Comparison of ENCODE assay signal across 21 cellular contexts in genomic region chr1:206439205-206439604, GRCh38.
"Had no signal": no experiment of that assay in that cellular context is flagged by ENCODE, and none has a peak within 500 bp of the region (broad histone marks: within the 10 kb centered on the region; RNA-seq: fewer than 3 reads in every experiment).

No MANE protein-coding gene starts in this region.

- DNase-seq: effector CD4-positive, alpha-beta T cell; endodermal cell; foreskin melanocyte; head of caudate nucleus; kidney; left cardiac atrium; left ventricle myocardium inferior; mesenchymal stem cell; midbrain; occipital lobe; psoas muscle; retina; right lobe of liver; stimulated activated CD4-positive, alpha-beta T cell treated with anti-CD3 and anti-CD28 coated beads, Interleukin-4, amount 100 ng/mL, for 1 hour; stimulated activated CD8-positive, alpha-beta memory T cell treated with anti-CD3 and anti-CD28 coated beads, Interleukin-4, amount 100 ng/mL, for 48 hours; tibial artery; upper lobe of right lung had no signal

- H3K9me3 Mint-ChIP-seq: endodermal cell; natural killer cell treated with Interleukin-12 subunit alpha and Interleukin-12 subunit beta and Interleukin-15 and Interleukin-18, amount 100 ng/mL, for 72 hours; neural progenitor cell; stimulated activated effector memory CD8-positive, alpha-beta T cell treated with anti-CD3 and anti-CD28 coated beads, Interleukin-12 subunit alpha, Interleukin-12 subunit beta, amount 100 ng/mL, for 72 hours; stimulated activated naive CD8-positive, alpha-beta T cell treated with anti-CD3 and anti-CD28 coated beads, Interleukin-15, Interleukin-2, amounts not matched to agents 100 ng/mL and 50 ng/mL, for 24 hours had no signal

- H3K27ac Mint-ChIP-seq: endodermal cell; natural killer cell treated with Interleukin-12 subunit alpha and Interleukin-12 subunit beta and Interleukin-15 and Interleukin-18, amount 100 ng/mL, for 72 hours; neural progenitor cell; stimulated activated effector memory CD8-positive, alpha-beta T cell treated with anti-CD3 and anti-CD28 coated beads, Interleukin-12 subunit alpha, Interleukin-12 subunit beta, amount 100 ng/mL, for 72 hours; stimulated activated naive CD8-positive, alpha-beta T cell treated with anti-CD3 and anti-CD28 coated beads, Interleukin-15, Interleukin-2, amounts not matched to agents 100 ng/mL and 50 ng/mL, for 24 hours had no signal

- H3K27me3 Mint-ChIP-seq: natural killer cell treated with Interleukin-12 subunit alpha and Interleukin-12 subunit beta and Interleukin-15 and Interleukin-18, amount 100 ng/mL, for 72 hours; stimulated activated naive CD8-positive, alpha-beta T cell treated with anti-CD3 and anti-CD28 coated beads, Interleukin-15, Interleukin-2, amounts not matched to agents 100 ng/mL and 50 ng/mL, for 24 hours had no signal

- H3K4me1 Mint-ChIP-seq: stimulated activated effector memory CD8-positive, alpha-beta T cell treated with anti-CD3 and anti-CD28 coated beads, Interleukin-12 subunit alpha, Interleukin-12 subunit beta, amount 100 ng/mL, for 72 hours had no signal

- H3K4me3 Mint-ChIP-seq: endodermal cell; natural killer cell treated with Interleukin-12 subunit alpha and Interleukin-12 subunit beta and Interleukin-15 and Interleukin-18, amount 100 ng/mL, for 72 hours; neural progenitor cell; stimulated activated effector memory CD8-positive, alpha-beta T cell treated with anti-CD3 and anti-CD28 coated beads, Interleukin-12 subunit alpha, Interleukin-12 subunit beta, amount 100 ng/mL, for 72 hours; stimulated activated naive CD8-positive, alpha-beta T cell treated with anti-CD3 and anti-CD28 coated beads, Interleukin-15, Interleukin-2, amounts not matched to agents 100 ng/mL and 50 ng/mL, for 24 hours had no signal

- ATAC-seq: left cardiac atrium; natural killer cell treated with Interleukin-12 subunit alpha and Interleukin-12 subunit beta and Interleukin-15 and Interleukin-18, amount 100 ng/mL, for 72 hours; psoas muscle; stimulated activated effector memory CD8-positive, alpha-beta T cell treated with anti-CD3 and anti-CD28 coated beads, Interleukin-12 subunit alpha, Interleukin-12 subunit beta, amount 100 ng/mL, for 72 hours; upper lobe of right lung had no signal
